ENCODE assay signal across 9 cellular contexts in the genomic region with DNA sequence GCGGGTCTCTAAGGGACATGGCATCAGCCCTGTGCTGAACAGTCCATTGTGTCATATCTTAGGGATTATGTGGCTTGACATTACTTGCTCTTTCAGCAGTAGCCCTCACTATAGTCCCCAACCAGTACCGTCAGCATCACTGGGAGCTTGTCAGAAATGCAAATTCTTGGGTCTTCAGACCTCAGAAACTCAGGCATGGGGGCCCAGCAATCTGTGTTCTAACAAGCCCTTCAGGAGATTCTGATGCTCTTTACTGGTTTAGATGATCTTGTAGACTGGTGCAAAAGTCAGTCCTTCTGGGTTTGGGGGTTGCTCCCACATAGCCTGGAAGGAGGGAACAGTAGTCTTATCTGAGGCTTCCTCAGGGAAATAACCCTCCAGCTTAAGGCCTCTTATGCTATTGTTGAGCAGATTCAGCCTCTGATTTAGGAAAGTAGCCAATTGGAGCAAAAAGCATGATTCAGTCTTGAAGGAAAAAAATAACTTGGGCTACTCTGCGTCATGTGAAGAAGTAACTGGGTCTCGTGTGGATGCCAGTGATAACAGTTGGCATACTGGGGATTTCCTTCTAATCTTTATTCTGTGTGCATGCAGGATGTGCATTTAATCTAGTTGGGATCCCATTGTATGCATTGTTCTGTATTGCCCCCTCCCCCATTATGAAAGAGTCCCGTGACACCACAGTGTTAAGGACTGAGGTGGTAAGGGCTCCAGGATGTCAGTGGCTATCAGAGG. TPM values are rescaled to one million over a fixed set of nuclear protein-coding genes. Genes with fewer than 3 reads are reported as not detected.
DNase-seq lines count a peak whose midpoint lies in the region; ATAC-seq, FAIRE-seq and TF ChIP-seq lines count a peak whose summit lies in the region.
"Had no signal": no experiment of that assay in that cellular context is flagged by ENCODE, and none has a peak within 500 bp of the region (broad histone marks: within the 10 kb centered on the region; RNA-seq: fewer than 3 reads in every experiment).

No MANE protein-coding gene starts in this region.

- POLR2A ChIA-PET in activated CD8-positive, alpha-beta T cell treated with anti-CD3 and anti-CD28 coated beads for 36 hours (lab: Charles Lee): interaction anchor here (0.9 kb wide), 1 partner anchor 25 kb away, joined by 3 read pairs; no protein-coding TSS in a partner anchor

- H3K36me3 ChIP-seq in Peyer's patch (no peaks in the 10 kb centered on the region), small intestine (ENCODE audit: control insufficient read depth in 2 of 2, insufficient read depth in 2 of 2, low read length in 2 of 2) (no peaks in the 10 kb centered on the region)

- intact Hi-C loops in cardiac septum (cut with DNase I): no loop called here
- intact Hi-C loops in activated CD8-positive, alpha-beta T cell treated with anti-CD3 and anti-CD28 coated beads for 36 hours (cut with micrococcal nuclease): no loop called here

- H3K9me3 ChIP-seq in Peyer's patch (no peaks in the 10 kb centered on the region), small intestine (ENCODE audit: control insufficient read depth, low read depth) (no peaks in the 10 kb centered on the region)

- peaks cover 9 to 35% (median 17%) of the 10 kb centered on the region in 4 donors for H3K4me1 ChIP-seq in Peyer's patch
- H3K4me1 ChIP-seq in small intestine (ENCODE audit: control insufficient read depth in 2 of 2, insufficient read depth in 1 of 2, low read depth in 1 of 2, low read length in 1 of 2): peaks cover 13 to 17% of the 10 kb centered on the region in 2 donors

- no peak for TF ChIP-seq CTCF in Peyer's patch (IDR thresholded peaks at IDR 0.05)
- no peak for TF ChIP-seq CTCF in activated CD8-positive, alpha-beta T cell treated with anti-CD3 and anti-CD28 coated beads for 36 hours (IDR thresholded peaks at IDR 0.05)

- no peak for TF ChIP-seq POLR2A in Peyer's patch (IDR thresholded peaks at IDR 0.05)

- H3K27ac Mint-ChIP-seq in activated CD8-positive, alpha-beta T cell treated with anti-CD3 and anti-CD28 coated beads for 36 hours: no peak overlapping the region
- H3K27ac Mint-ChIP-seq in natural killer cell treated with Interleukin-12 subunit alpha and Interleukin-12 subunit beta and Interleukin-15 and Interleukin-18, amount 100 ng/mL, for 72 hours: no peak overlapping the region

- CTCF ChIA-PET in activated CD8-positive, alpha-beta T cell treated with anti-CD3 and anti-CD28 coated beads for 36 hours (lab: Charles Lee): no interaction called here

- H3K27me3 ChIP-seq in Peyer's patch: no peaks in the 10 kb centered on the region
- no peaks in the 10 kb centered on the region for H3K27me3 ChIP-seq in small intestine (ENCODE audit: control insufficient read depth in 2 of 2, insufficient read depth in 2 of 2, low read length in 2 of 2)

- H3K27ac ChIP-seq in Peyer's patch (peak overlapping the region; percentile 26 to 76 (median 62)), small intestine (ENCODE audit: low read depth in 1 of 2, low read length in 1 of 2) (peak overlapping the region; percentile 6 to 76)

- no peaks in the 10 kb centered on the region for H3K9me3 Mint-ChIP-seq in activated CD8-positive, alpha-beta T cell treated with anti-CD3 and anti-CD28 coated beads for 36 hours
- no peaks in the 10 kb centered on the region for H3K9me3 Mint-ChIP-seq in natural killer cell treated with Interleukin-12 subunit alpha and Interleukin-12 subunit beta and Interleukin-15 and Interleukin-18, amount 100 ng/mL, for 72 hours

- 65 to 77% (median 70%) methylated on average over 5 of the region's 5 CpGs for WGBS in small intestine, 3 donors

- FAIRE-seq in small intestine (lab: Jason Lieb, UNC): no peak
- FAIRE-seq: endometrium had no signal

- peak; percentile 65 for ATAC-seq in GM19455 (IDR thresholded peaks at IDR 0.05; ENCODE audit: unreplicated experiment)
- no peak for ATAC-seq in activated CD8-positive, alpha-beta T cell treated with anti-CD3 and anti-CD28 coated beads for 36 hours
- no peak for ATAC-seq in natural killer cell treated with Interleukin-12 subunit alpha and Interleukin-12 subunit beta and Interleukin-15 and Interleukin-18, amount 100 ng/mL, for 72 hours

- no peak overlapping the region for H3K4me3 Mint-ChIP-seq in activated CD8-positive, alpha-beta T cell treated with anti-CD3 and anti-CD28 coated beads for 36 hours
- H3K4me3 Mint-ChIP-seq in natural killer cell treated with Interleukin-12 subunit alpha and Interleukin-12 subunit beta and Interleukin-15 and Interleukin-18, amount 100 ng/mL, for 72 hours: no peak overlapping the region

- DNase-seq in Peyer's patch: no peak
- DNase-seq in cardiac septum (ENCODE audit: low spot score): peak; percentile 57
- no peak for DNase-seq in small intestine
- no peak for DNase-seq in pons (ENCODE audit: low spot score)
- no peak for DNase-seq in HT-29 (ENCODE audit: low spot score)
- no peak for DNase-seq in activated CD8-positive, alpha-beta T cell treated with anti-CD3 and anti-CD28 coated beads for 36 hours
- no peak for DNase-seq in natural killer cell treated with Interleukin-12 subunit alpha and Interleukin-12 subunit beta and Interleukin-15 and Interleukin-18, amount 100 ng/mL, for 72 hours (ENCODE audit: low spot score)

- H3K36me3 Mint-ChIP-seq in activated CD8-positive, alpha-beta T cell treated with anti-CD3 and anti-CD28 coated beads for 36 hours (ENCODE audit: low read depth): no peaks in the 10 kb centered on the region
- no peaks in the 10 kb centered on the region for H3K36me3 Mint-ChIP-seq in natural killer cell treated with Interleukin-12 subunit alpha and Interleukin-12 subunit beta and Interleukin-15 and Interleukin-18, amount 100 ng/mL, for 72 hours

- peaks cover 40% of the 10 kb centered on the region for H3K4me1 Mint-ChIP-seq in activated CD8-positive, alpha-beta T cell treated with anti-CD3 and anti-CD28 coated beads for 36 hours (ENCODE audit: low read depth)
- peaks cover 28 to 38% of the 10 kb centered on the region in 2 donors for H3K4me1 Mint-ChIP-seq in natural killer cell treated with Interleukin-12 subunit alpha and Interleukin-12 subunit beta and Interleukin-15 and Interleukin-18, amount 100 ng/mL, for 72 hours (ENCODE audit: low read depth in 2 of 2)

- H3K27me3 Mint-ChIP-seq in activated CD8-positive, alpha-beta T cell treated with anti-CD3 and anti-CD28 coated beads for 36 hours: no peaks in the 10 kb centered on the region
- H3K27me3 Mint-ChIP-seq in natural killer cell treated with Interleukin-12 subunit alpha and Interleukin-12 subunit beta and Interleukin-15 and Interleukin-18, amount 100 ng/mL, for 72 hours: no peaks in the 10 kb centered on the region

- H3K4me3 ChIP-seq in Peyer's patch (no peak overlapping the region), small intestine (ENCODE audit: low read depth in 1 of 2, low read length in 2 of 2) (no peak overlapping the region)

RNA-seq across cellular contexts. Expression of a gene that starts 38.9 kb away (rescaled TPM):
- total RNA-seq in Peyer's patch (100 to 1,000 TPM in 3 of 4 donors, 10 to 100 TPM in 1; 96.2 to 283 (median 125) TPM), cardiac septum (246 TPM)
- 10 to 100 TPM; 20.9 to 74.7 (median 36.5) TPM for polyA plus RNA-seq in small intestine
- total RNA-seq in HT-29 (2014; rRNA removed; shearing (Covaris generic)): 186 and 190 TPM in 2 replicates
- 10 to 100 TPM; 24.1 to 24.3 TPM for total RNA-seq in activated CD8-positive, alpha-beta T cell treated with anti-CD3 and anti-CD28 coated beads for 36 hours
- total RNA-seq in natural killer cell treated with Interleukin-12 subunit alpha and Interleukin-12 subunit beta and Interleukin-15 and Interleukin-18, amount 100 ng/mL, for 72 hours: 10 to 100 TPM; 32.3 to 48.0 TPM
